8 cellular contexts compared by ENCODE assay signal in genomic region chr21:17613242-17613676, GRCh38. TPM values are rescaled to one million over a fixed set of nuclear protein-coding genes. Genes with fewer than 3 reads are reported as not detected.
DNase-seq lines count a peak whose midpoint lies in the region; FAIRE-seq and TF ChIP-seq lines count a peak whose summit lies in the region.

No MANE protein-coding gene starts in this region.

- H3K36me3 ChIP-seq in breast epithelium (no peaks in the 10 kb centered on the region), kidney (ENCODE audit: control insufficient read depth in 1 of 2, insufficient read depth in 2 of 2, low read length in 2 of 2) (no peaks in the 10 kb centered on the region)

- TF ChIP-seq CTCF in breast epithelium (IDR thresholded peaks at IDR 0.05) (peak in 1 of 3 donors; percentile 20), kidney (IDR thresholded peaks at IDR 0.05; ENCODE audit: borderline replicate concordance, extremely low read depth, insufficient read depth) (no peak)

- no peak for TF ChIP-seq POLR2A in breast epithelium (IDR thresholded peaks at IDR 0.05)

- DNase-seq in stimulated activated CD4-positive, alpha-beta T cell treated with anti-CD3 and anti-CD28 coated beads, Interleukin-2, amount 100 ng/mL, for 48 hours = peak; percentile 3 to 5
- no peak for DNase-seq in stimulated activated CD4-positive, alpha-beta T cell treated with anti-CD3 and anti-CD28 coated beads, Interleukin-12 subunit alpha, Interleukin-12 subunit beta, amount 100 ng/mL, for 4 hours
- DNase-seq in NOMO-1 treated with dmso at 0.1 percent for 144 hours (lab: John Stamatoyannopoulos, UW; ENCODE audit: unreplicated experiment) = peak; percentile 12
- peak in 1 of 2 donors; percentile 39 for DNase-seq in breast epithelium (ENCODE audit: low spot score in 2 of 2)
- DNase-seq in kidney = peak; percentile 77
- peak; percentile 32 for DNase-seq in stimulated activated CD8-positive, alpha-beta memory T cell treated with anti-CD3 and anti-CD28 coated beads, Interleukin-4, amount 100 ng/mL, for 48 hours
- no peak for DNase-seq in NCI-H2081 (lab: John Stamatoyannopoulos, UW)
- DNase-seq in kidney glomerular epithelial cell (lab: John Stamatoyannopoulos, UW) = no peak

- H3K4me1 ChIP-seq in breast epithelium = no peaks in the 10 kb centered on the region
- peaks cover 3 to 5% of the 10 kb centered on the region in 2 donors for H3K4me1 ChIP-seq in kidney (ENCODE audit: control insufficient read depth in 1 of 2, insufficient read depth in 1 of 2, low read depth in 1 of 2, low read length in 2 of 2)

- no peaks in the 10 kb centered on the region for H3K27me3 ChIP-seq in breast epithelium

- H3K9ac ChIP-seq in kidney (ENCODE audit: low read length in 2 of 2) = peak overlapping the region in 1 of 2 donors; percentile 97

- intact Hi-C loops in breast epithelium (cut with DNase I; ENCODE audit: low total_unique reads) = no loop called here
- intact Hi-C loops in kidney (cut with DNase I) = no loop called here

- no peaks in the 10 kb centered on the region for H3K9me3 ChIP-seq in breast epithelium
- no peaks in the 10 kb centered on the region for H3K9me3 ChIP-seq in kidney (ENCODE audit: control insufficient read depth in 1 of 2, low read length in 2 of 2)

- FAIRE-seq in kidney (lab: Jason Lieb, UNC) = no peak

- H3K27ac ChIP-seq in breast epithelium = peak overlapping the region; percentile 96 to 97
- H3K27ac ChIP-seq in kidney (ENCODE audit: low read depth in 2 of 2, low read length in 2 of 2) = peak overlapping the region; percentile 56 to 83

- H3K4me3 ChIP-seq in breast epithelium = peak overlapping the region; percentile 91 to 96 (median 92)
- H3K4me3 ChIP-seq in kidney (ENCODE audit: low read length in 2 of 2) = peak overlapping the region; percentile 60 to 73

RNA-seq across cellular contexts. Expression of gene BTG3, which starts 0.6 kb away (rescaled TPM):
- total RNA-seq in breast epithelium = 10 to 100 TPM; 34.1 to 60.0 (median 55.6) TPM
- 27.4 TPM for total RNA-seq in kidney
- 28.9 TPM for polyA plus RNA-seq in kidney (ENCODE audit: insufficient read depth, low read depth, low replicate concordance)

Comparison
In these comparisons a context has a peak if more than half of its experiments do, and no peak if none do; other contexts are left out.
1. DNase-seq: peak in stimulated activated CD4-positive, alpha-beta T cell treated with anti-CD3 and anti-CD28 coated beads, Interleukin-2, amount 100 ng/mL, for 48 hours (2 of 2), NOMO-1 treated with dmso at 0.1 percent for 144 hours (single experiment), kidney (single experiment) and stimulated activated CD8-positive, alpha-beta memory T cell treated with anti-CD3 and anti-CD28 coated beads, Interleukin-4, amount 100 ng/mL, for 48 hours (single experiment); none in stimulated activated CD4-positive, alpha-beta T cell treated with anti-CD3 and anti-CD28 coated beads, Interleukin-12 subunit alpha, Interleukin-12 subunit beta, amount 100 ng/mL, for 4 hours (single experiment), NCI-H2081 (0 of 2) and kidney glomerular epithelial cell (single experiment).